In genomic region chr17:40084477-40084876, GRCh38 we compare ENCODE assay signal across 16 cellular contexts. TPM values are rescaled to one million over a fixed set of nuclear protein-coding genes. Genes with fewer than 3 reads are reported as not detected.
A peak's percentile ranks its signal among the peaks of the same experiment; 100 is the strongest.
DNase-seq lines count a peak whose midpoint lies in the region; ATAC-seq and TF ChIP-seq lines count a peak whose summit lies in the region.
"Had no signal": no experiment of that assay in that cellular context is flagged by ENCODE, and none has a peak within 500 bp of the region (broad histone marks: within the 10 kb centered on the region; RNA-seq: fewer than 3 reads in every experiment).

No MANE protein-coding gene starts in this region.

- H3K27me3 Mint-ChIP-seq in activated T-cell treated with anti-CD3 and anti-CD28 coated beads, Interleukin-2, amount 50 U/mL, for 24 hours = no peaks in the 10 kb centered on the region
- H3K27me3 Mint-ChIP-seq in endothelial cell (ENCODE audit: unreplicated experiment) = peaks cover 10% of the 10 kb centered on the region

- H3K27me3 ChIP-seq in rectal smooth muscle tissue (ENCODE audit: control insufficient read depth, insufficient read depth, low read length) = no peaks in the 10 kb centered on the region
- no peaks in the 10 kb centered on the region for H3K27me3 ChIP-seq in stomach smooth muscle (ENCODE audit: control insufficient read depth in 1 of 2, insufficient read depth in 2 of 2, low read length in 2 of 2)
- H3K27me3 ChIP-seq in mesenchymal stem cell (ENCODE audit: control insufficient read depth in 1 of 2, insufficient read depth in 1 of 2, low read length in 2 of 2) = no peaks in the 10 kb centered on the region
- H3K27me3 ChIP-seq: BLaER1 had no signal

- no peak for TF ChIP-seq CTCF in endothelial cell (IDR thresholded peaks at IDR 0.05; ENCODE audit: unreplicated experiment)

- no peak overlapping the region for H2BK5ac ChIP-seq in mesenchymal stem cell (ENCODE audit: low read depth, low read length, poor library complexity, severe bottlenecking)

- no peak overlapping the region for H3K14ac ChIP-seq in mesenchymal stem cell (ENCODE audit: low read length in 2 of 2)

- peaks cover 42% of the 10 kb centered on the region for H3K36me3 ChIP-seq in rectal smooth muscle tissue (ENCODE audit: control insufficient read depth, insufficient read depth, low read length)
- peaks cover 46 to 53% of the 10 kb centered on the region in 2 donors for H3K36me3 ChIP-seq in stomach smooth muscle (ENCODE audit: control insufficient read depth in 2 of 2, insufficient read depth in 2 of 2, low read length in 2 of 2)
- peaks cover 61 to 70% of the 10 kb centered on the region in 2 experiments for H3K36me3 ChIP-seq in mesenchymal stem cell (ENCODE audit: control insufficient read depth in 1 of 2, insufficient read depth in 2 of 2, low read depth in 1 of 2, low read length in 2 of 2)

- no peak overlapping the region for H3K23ac ChIP-seq in mesenchymal stem cell (ENCODE audit: low read length in 2 of 2)

- H2AK5ac ChIP-seq in mesenchymal stem cell (ENCODE audit: low read length, severe bottlenecking) = no peak overlapping the region

- peaks cover 56% of the 10 kb centered on the region for H3K36me3 Mint-ChIP-seq in activated T-cell treated with anti-CD3 and anti-CD28 coated beads, Interleukin-2, amount 50 U/mL, for 24 hours (ENCODE audit: low read depth)
- H3K36me3 Mint-ChIP-seq in endothelial cell (ENCODE audit: low read depth, unreplicated experiment) = peaks cover 19% of the 10 kb centered on the region

- no peaks in the 10 kb centered on the region for H3K9me3 Mint-ChIP-seq in activated T-cell treated with anti-CD3 and anti-CD28 coated beads, Interleukin-2, amount 50 U/mL, for 24 hours
- H3K9me3 Mint-ChIP-seq in endothelial cell (ENCODE audit: unreplicated experiment) = no peaks in the 10 kb centered on the region
- H3K9me3 Mint-ChIP-seq: GM23338 had no signal

- peak overlapping the region; percentile 24 for H3K27ac Mint-ChIP-seq in activated T-cell treated with anti-CD3 and anti-CD28 coated beads, Interleukin-2, amount 50 U/mL, for 24 hours
- no peak overlapping the region for H3K27ac Mint-ChIP-seq in endothelial cell (ENCODE audit: unreplicated experiment)
- H3K27ac Mint-ChIP-seq: GM23338 had no signal

- H3K4me2 ChIP-seq in mesenchymal stem cell (ENCODE audit: low read length, poor library complexity, severe bottlenecking) = no peak overlapping the region
- H3K4me2 ChIP-seq: BLaER1, GM23338 had no signal

- no peak overlapping the region for H2BK12ac ChIP-seq in mesenchymal stem cell (ENCODE audit: low read length in 2 of 2)

- H4K8ac ChIP-seq in mesenchymal stem cell (ENCODE audit: low read length) = no peak overlapping the region

- no peak overlapping the region for H2BK15ac ChIP-seq in mesenchymal stem cell (ENCODE audit: low read depth, poor library complexity, severe bottlenecking)

- no peak overlapping the region for H3K4me3 Mint-ChIP-seq in activated T-cell treated with anti-CD3 and anti-CD28 coated beads, Interleukin-2, amount 50 U/mL, for 24 hours
- peak overlapping the region; percentile 47 for H3K4me3 Mint-ChIP-seq in endothelial cell (ENCODE audit: unreplicated experiment)
- H3K4me3 Mint-ChIP-seq: GM23338 had no signal

- peaks cover 5% of the 10 kb centered on the region for H3K4me1 Mint-ChIP-seq in activated T-cell treated with anti-CD3 and anti-CD28 coated beads, Interleukin-2, amount 50 U/mL, for 24 hours (ENCODE audit: low read depth)
- peaks cover 22% of the 10 kb centered on the region for H3K4me1 Mint-ChIP-seq in endothelial cell (ENCODE audit: unreplicated experiment)

- H3K4me3 ChIP-seq in rectal smooth muscle tissue (ENCODE audit: low read length) = no peak overlapping the region
- no peak overlapping the region for H3K4me3 ChIP-seq in stomach smooth muscle (ENCODE audit: low read length in 2 of 2)
- H3K4me3 ChIP-seq in mesenchymal stem cell (ENCODE audit: insufficient read depth in 1 of 2, low read depth in 1 of 2, low read length in 2 of 2) = no peak overlapping the region
- H3K4me3 ChIP-seq: BLaER1, GM23338 had no signal

- H3K4me1 ChIP-seq in rectal smooth muscle tissue (ENCODE audit: control insufficient read depth, insufficient read depth, low read length) (peaks cover 13% of the 10 kb centered on the region), stomach smooth muscle (ENCODE audit: control insufficient read depth, insufficient read depth, low read length) (peaks cover 19% of the 10 kb centered on the region), mesenchymal stem cell (ENCODE audit: control insufficient read depth, insufficient read depth, low read depth, low read length) (no peaks in the 10 kb centered on the region)

- 97% methylated on average over 13 of the region's 14 CpGs for WGBS in mesenchymal stem cell

- ATAC-seq in GM18511 (IDR thresholded peaks at IDR 0.05; ENCODE audit: unreplicated experiment) = no peak
- ATAC-seq: GM23338 had no signal

- no peak overlapping the region for H2BK120ac ChIP-seq in mesenchymal stem cell (ENCODE audit: low read depth, low read length)

- no peak overlapping the region for H3K18ac ChIP-seq in mesenchymal stem cell (ENCODE audit: low read depth in 1 of 2, low read length in 2 of 2)

- no peak overlapping the region for H3K4ac ChIP-seq in mesenchymal stem cell (ENCODE audit: low read depth in 1 of 2, low read length in 2 of 2)

- no peak overlapping the region for H2AFZ ChIP-seq in mesenchymal stem cell (ENCODE audit: low read depth, low read length)
- H2AFZ ChIP-seq: GM23338 had no signal

- H3K27ac ChIP-seq in rectal smooth muscle tissue (ENCODE audit: low read depth, low read length) (peak overlapping the region; percentile 14), stomach smooth muscle (ENCODE audit: low read length) (peak overlapping the region; percentile 18), mesenchymal stem cell (ENCODE audit: low read length, poor library complexity, severe bottlenecking) (no peak overlapping the region)
- H3K27ac ChIP-seq: BLaER1 had no signal

- no peak overlapping the region for H4K91ac ChIP-seq in mesenchymal stem cell (ENCODE audit: low read length)

- H3K9ac ChIP-seq in rectal smooth muscle tissue (ENCODE audit: low read length) (peak overlapping the region; percentile 6), stomach smooth muscle (ENCODE audit: low read length in 2 of 2) (no peak overlapping the region), mesenchymal stem cell (ENCODE audit: low read length) (no peak overlapping the region)
- H3K9ac ChIP-seq: BLaER1 had no signal

- no peak for DNase-seq in activated T-cell treated with anti-CD3 and anti-CD28 coated beads, Interleukin-2, amount 50 U/mL, for 24 hours
- no peak for DNase-seq in activated T-cell treated with anti-CD3 and anti-CD28 coated beads, Interleukin-2, amount 50 U/mL, for 1 hour
- DNase-seq in endothelial cell (ENCODE audit: low spot score) (no peak), mesenchymal stem cell (no peak), NCI-H1436 (lab: John Stamatoyannopoulos, UW) (no peak)
- DNase-seq: 8988T, AML-193, DMS153, DMS79 treated with DMSO at 0.1 percent for 48 hours, EL, H7 had no signal

- H3K79me1 ChIP-seq in mesenchymal stem cell (replicated peaks; ENCODE audit: low read length, poor library complexity, severe bottlenecking) = no peaks in the 10 kb centered on the region

- H3K9me3 ChIP-seq in stomach smooth muscle (ENCODE audit: control insufficient read depth in 2 of 2, low read length in 2 of 2) (no peaks in the 10 kb centered on the region), mesenchymal stem cell (ENCODE audit: control insufficient read depth, low read length) (no peaks in the 10 kb centered on the region)
- H3K9me3 ChIP-seq: BLaER1 had no signal

RNA-seq across cellular contexts. Expression of gene NR1D1, which starts 15.9 kb away (rescaled TPM):
- 2.6 TPM for total RNA-seq in endothelial cell (ENCODE audit: unreplicated experiment)
- polyA plus RNA-seq in mesenchymal stem cell (2013, experiment 1 of 2) = 6.1 TPM
- 5.5 TPM for polyA plus RNA-seq in mesenchymal stem cell (2013, experiment 2 of 2)

RNA-seq across cellular contexts. Expression of gene THRA, which starts 21.7 kb away (rescaled TPM):
- 13.6 TPM for total RNA-seq in endothelial cell (ENCODE audit: unreplicated experiment)
- polyA plus RNA-seq in mesenchymal stem cell (2013, experiment 1 of 2) = 24.1 TPM
- 23.2 TPM for polyA plus RNA-seq in mesenchymal stem cell (2013, experiment 2 of 2)

RNA-seq across cellular contexts. Expression of gene MED24, which starts 30.3 kb away (rescaled TPM):
- 111 TPM for total RNA-seq in endothelial cell (ENCODE audit: unreplicated experiment)
- polyA plus RNA-seq in mesenchymal stem cell (2013, experiment 1 of 2) = 35.2 TPM
- 35.4 TPM for polyA plus RNA-seq in mesenchymal stem cell (2013, experiment 2 of 2)

RNA-seq across cellular contexts. Expression of gene MSL1, which starts 37.3 kb away (rescaled TPM):
- total RNA-seq in endothelial cell (ENCODE audit: unreplicated experiment) = 96.2 TPM
- 67.5 TPM for polyA plus RNA-seq in mesenchymal stem cell (2013, experiment 1 of 2)
- polyA plus RNA-seq in mesenchymal stem cell (2013, experiment 2 of 2) = 66.9 TPM

RNA-seq across cellular contexts. Expression of gene CASC3, which starts 55.9 kb away (rescaled TPM):
- total RNA-seq in endothelial cell (ENCODE audit: unreplicated experiment) = 96.4 TPM
- 35.8 TPM for polyA plus RNA-seq in mesenchymal stem cell (2013, experiment 1 of 2)
- polyA plus RNA-seq in mesenchymal stem cell (2013, experiment 2 of 2) = 33.7 TPM
